ENCODE assay signal across 20 cellular contexts in the genomic region with DNA sequence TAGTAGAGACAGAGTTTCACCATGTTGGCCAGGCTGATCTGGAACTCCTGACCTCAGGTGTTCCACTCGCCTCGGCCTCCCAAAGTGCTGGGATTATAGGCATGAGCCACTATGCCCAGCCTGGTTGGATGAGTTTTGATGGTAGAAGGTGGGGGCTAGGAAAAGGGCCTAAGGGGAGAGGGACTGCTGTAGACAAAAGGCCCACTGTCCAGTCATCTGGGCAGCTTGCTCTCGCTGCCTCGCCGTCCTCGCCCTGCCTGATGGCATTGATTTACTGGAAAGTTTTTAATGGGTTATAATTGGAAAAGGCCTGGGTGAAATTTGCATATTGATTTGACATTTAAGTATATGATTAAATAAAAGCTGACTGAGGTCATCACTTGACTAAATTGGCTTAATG.
"Had no signal": no experiment of that assay in that cellular context is flagged by ENCODE, and none has a peak within 500 bp of the region (broad histone marks: within the 10 kb centered on the region; RNA-seq: fewer than 3 reads in every experiment).

No MANE protein-coding gene starts in this region.

- DNase-seq: activated CD4-positive, alpha-beta T cell treated with anti-CD3 and anti-CD28 coated beads for 48 hours; activated CD4-positive, alpha-beta T cell treated with anti-CD3 and anti-CD28 coated beads, Interleukin-2, amount 50 U/mL, for 4 hours; activated CD4-positive, CD25-positive, alpha-beta regulatory T cell treated with anti-CD3 and anti-CD28 coated beads, Interleukin-2, amount 50 U/mL, for 72 hours; activated CD8-positive, alpha-beta memory T cell treated with anti-CD3 and anti-CD28 coated beads, Interleukin-2, amount 50 U/mL, for 48 hours; activated CD8-positive, alpha-beta T cell treated with anti-CD3 and anti-CD28 coated beads, Interleukin-2, amount 10 ng/mL, durations not matched to agents 7 days and 5 days; activated effector memory CD4-positive, alpha-beta T cell treated with Interleukin-2 at 50 U/mL for 16 hours; activated naive CD4-positive, alpha-beta T cell; activated T-cell treated with anti-CD3 and anti-CD28 coated beads, Interleukin-2, amount 50 U/mL, for 1 hour; KBM-7; NCI-H1048; NCI-H146; NCI-H1930; NCI-H2107; NCI-H2171 treated with DMSO at 0.1 percent for 48 hours; NCI-H226; NCI-H526; OCI-M1; Right ventricle myocardium superior; RPMI8226; SJCRH30 had no signal
